Comparison of ENCODE assay signal across 9 cellular contexts in genomic region chr10:11782793-11783557, GRCh38. TPM values are rescaled to one million over a fixed set of nuclear protein-coding genes. Genes with fewer than 3 reads are reported as not detected.
DNase-seq lines count a peak whose midpoint lies in the region; ATAC-seq and TF ChIP-seq lines count a peak whose summit lies in the region.
"Had no signal": no experiment of that assay in that cellular context is flagged by ENCODE, and none has a peak within 500 bp of the region (broad histone marks: within the 10 kb centered on the region; RNA-seq: fewer than 3 reads in every experiment).

No MANE protein-coding gene starts in this region.

- no peak for DNase-seq in activated CD8-positive, alpha-beta memory T cell treated with anti-CD3 and anti-CD28 coated beads, Interleukin-2, amount 10 ng/mL, durations not matched to agents 7 days and 5 days
- DNase-seq in activated CD8-positive, alpha-beta memory T cell treated with anti-CD3 and anti-CD28 coated beads, Interleukin-2, amount 50 U/mL, for 4 hours, result no peak
- DNase-seq in NCI-H526 treated with DMSO at 0.1 percent for 48 hours (lab: John Stamatoyannopoulos, UW) (peak; percentile 30), breast epithelium (ENCODE audit: low spot score in 2 of 2) (no peak), left lung (no peak), uterus (no peak)
- DNase-seq in stimulated activated CD4-positive, alpha-beta T cell treated with anti-CD3 and anti-CD28 coated beads, Interleukin-4, amount 100 ng/mL, for 24 hours, result no peak

- H3K4me1 ChIP-seq in HEK293 (ENCODE audit: control insufficient read depth, insufficient read depth, low read length) (no peaks in the 10 kb centered on the region), breast epithelium (no peaks in the 10 kb centered on the region), left lung (no peaks in the 10 kb centered on the region), uterus (no peaks in the 10 kb centered on the region)

- peaks cover 4% of the 10 kb centered on the region for H3K4me1 Mint-ChIP-seq in activated CD8-positive, alpha-beta memory T cell treated with anti-CD3 and anti-CD28 coated beads, Interleukin-2, amount 10 ng/mL, durations not matched to agents 7 days and 5 days

- TF ChIP-seq CTCF in HEK293 (tag by site-specific recombination; IDR thresholded peaks at IDR 0.05) (peak; percentile 41), breast epithelium (IDR thresholded peaks at IDR 0.05) (peak; percentile 53 to 69 (median 60)), left lung (IDR thresholded peaks at IDR 0.05) (peak; percentile 36 to 72), uterus (IDR thresholded peaks at IDR 0.05) (peak; percentile 49 to 62 (median 56))

- no peak overlapping the region for H3K4me3 ChIP-seq in HEK293 (ENCODE audit: low read depth, low read length)
- no peak overlapping the region for H3K4me3 ChIP-seq in breast epithelium
- H3K4me3 ChIP-seq in left lung, result no peak overlapping the region
- H3K4me3 ChIP-seq in uterus, result no peak overlapping the region

- POLR2A ChIA-PET in HEK293 (lab: Yijun Ruan, JAX), result interaction anchor here (0.6 kb wide), 1 partner anchor 203 kb away, joined by 4 read pairs; no protein-coding TSS in a partner anchor

- CTCF ChIA-PET in activated CD8-positive, alpha-beta memory T cell treated with anti-CD3 and anti-CD28 coated beads, Interleukin-2, amount 10 ng/mL, durations not matched to agents 7 days and 5 days (lab: Charles Lee), result interaction anchor here (0.7 to 3.3 kb wide), 18 partner anchors 9 to 347 kb away, joined by 3 to 25 read pairs (median 3); no protein-coding TSS in a partner anchor
- CTCF ChIA-PET in HEK293 (lab: Yijun Ruan, JAX), result interaction anchor here (0.6 to 4.2 kb wide), 26 partner anchors 9 to 1118 kb away, joined by 3 to 44 read pairs (median 4); no protein-coding TSS in a partner anchor

- H3K27ac ChIP-seq in HEK293 (ENCODE audit: extremely low read depth, low read depth, low read length) (no peak overlapping the region), breast epithelium (no peak overlapping the region), left lung (no peak overlapping the region), uterus (no peak overlapping the region)

- H3K9me3 ChIP-seq in HEK293 (ENCODE audit: control insufficient read depth, insufficient read depth, low read depth, low read length), result no peaks in the 10 kb centered on the region
- H3K9me3 ChIP-seq in breast epithelium, result no peaks in the 10 kb centered on the region
- no peaks in the 10 kb centered on the region for H3K9me3 ChIP-seq in left lung
- no peaks in the 10 kb centered on the region for H3K9me3 ChIP-seq in uterus

- TF ChIP-seq POLR2A in breast epithelium (IDR thresholded peaks at IDR 0.05) (no peak), uterus (IDR thresholded peaks at IDR 0.05) (no peak)

- H3K36me3 ChIP-seq in HEK293 (ENCODE audit: control insufficient read depth in 2 of 2, insufficient read depth in 1 of 2, low read length in 2 of 2) (no peaks in the 10 kb centered on the region), breast epithelium (no peaks in the 10 kb centered on the region), left lung (no peaks in the 10 kb centered on the region), uterus (no peaks in the 10 kb centered on the region)

- H3K27me3 ChIP-seq in breast epithelium, result no peaks in the 10 kb centered on the region
- no peaks in the 10 kb centered on the region for H3K27me3 ChIP-seq in left lung
- H3K27me3 ChIP-seq in uterus, result no peaks in the 10 kb centered on the region

- no peak overlapping the region for H3K4me3 Mint-ChIP-seq in activated CD8-positive, alpha-beta memory T cell treated with anti-CD3 and anti-CD28 coated beads, Interleukin-2, amount 10 ng/mL, durations not matched to agents 7 days and 5 days
- H3K4me3 Mint-ChIP-seq: dendritic cell treated with granulocyte-macrophage colony-stimulating factor and Interleukin-4, amounts not matched to agents 40 ng/mL and 50 ng/mL, for 4 days had no signal

- H3K36me3 Mint-ChIP-seq in activated CD8-positive, alpha-beta memory T cell treated with anti-CD3 and anti-CD28 coated beads, Interleukin-2, amount 10 ng/mL, durations not matched to agents 7 days and 5 days, result no peaks in the 10 kb centered on the region

- H3K27ac Mint-ChIP-seq in activated CD8-positive, alpha-beta memory T cell treated with anti-CD3 and anti-CD28 coated beads, Interleukin-2, amount 10 ng/mL, durations not matched to agents 7 days and 5 days, result no peak overlapping the region
- H3K27ac Mint-ChIP-seq: dendritic cell treated with granulocyte-macrophage colony-stimulating factor and Interleukin-4, amounts not matched to agents 40 ng/mL and 50 ng/mL, for 4 days had no signal

- ATAC-seq in activated CD8-positive, alpha-beta memory T cell treated with anti-CD3 and anti-CD28 coated beads, Interleukin-2, amount 10 ng/mL, durations not matched to agents 7 days and 5 days, result peak; percentile 60
- peak; percentile 89 for ATAC-seq in left lung

- peaks cover 27% of the 10 kb centered on the region for H3K27me3 Mint-ChIP-seq in activated CD8-positive, alpha-beta memory T cell treated with anti-CD3 and anti-CD28 coated beads, Interleukin-2, amount 10 ng/mL, durations not matched to agents 7 days and 5 days

- intact Hi-C loops in breast epithelium (cut with DNase I; ENCODE audit: low total_unique reads) (no loop called here), left lung (cut with DNase I) (no loop called here), uterus (cut with DNase I; ENCODE audit: low total_unique reads) (no loop called here)

- H3K9me3 Mint-ChIP-seq in activated CD8-positive, alpha-beta memory T cell treated with anti-CD3 and anti-CD28 coated beads, Interleukin-2, amount 10 ng/mL, durations not matched to agents 7 days and 5 days (ENCODE audit: low read depth), result no peaks in the 10 kb centered on the region
- H3K9me3 Mint-ChIP-seq: dendritic cell treated with granulocyte-macrophage colony-stimulating factor and Interleukin-4, amounts not matched to agents 40 ng/mL and 50 ng/mL, for 4 days had no signal

TF ChIP-seq in HEK293, 187 proteins besides CTCF, POLR2A, EP300 and RAD21:
- TF ChIP-seq KLF10 (tag by site-specific recombination; IDR thresholded peaks at IDR 0.05) (no peak), ZNF664 (tag by site-specific recombination; IDR thresholded peaks at IDR 0.05) (peak; percentile 46; the same call in 1 of the 2 replicates), ZNF121 (tag by site-specific recombination; IDR thresholded peaks at IDR 0.05) (no peak), PRDM4 (tag by site-specific recombination; IDR thresholded peaks at IDR 0.05) (0 out of 2 replicates have a peak, but pooled peaks have one; percentile 9), ZNF654 (tag by site-specific recombination; IDR thresholded peaks at IDR 0.05; ENCODE audit: low read depth) (peak; percentile 80), ZSCAN18 (tag by site-specific recombination; IDR thresholded peaks at IDR 0.05) (no peak), SCRT2 (tag by site-specific recombination; IDR thresholded peaks at IDR 0.05) (0 out of 2 replicates have a peak, but pooled peaks have one; percentile 29)

RNA-seq across cellular contexts. Expression of gene PROSER2, which starts 40.2 kb away (rescaled TPM):
- total RNA-seq in activated CD8-positive, alpha-beta memory T cell treated with anti-CD3 and anti-CD28 coated beads, Interleukin-2, amount 10 ng/mL, durations not matched to agents 7 days and 5 days, result under 1 TPM; 0.23 TPM
- total RNA-seq in breast epithelium (1 to 10 TPM; 2.9 to 9.5 (median 8.5) TPM), left lung (10 to 100 TPM; 12.8 to 14.8 TPM), uterus (10 to 100 TPM in 1 of 4 donors, 1 to 10 TPM in 3; 2.1 to 25.6 (median 6.5) TPM)

RNA-seq across cellular contexts. Expression of gene ECHDC3, which starts 40.8 kb away (rescaled TPM):
- under 1 TPM in 1 of 2 experiments, not detected in 1; 0.16 TPM for total RNA-seq in activated CD8-positive, alpha-beta memory T cell treated with anti-CD3 and anti-CD28 coated beads, Interleukin-2, amount 10 ng/mL, durations not matched to agents 7 days and 5 days
- total RNA-seq in breast epithelium (100 to 1,000 TPM in 2 of 3 donors, 10 to 100 TPM in 1; 62.6 to 256 (median 132) TPM), left lung (10 to 100 TPM; 24.9 to 32.6 TPM), uterus (10 to 100 TPM in 3 of 4 donors, 1 to 10 TPM in 1; 7.9 to 26.9 (median 14.1) TPM)

Comparison
In these comparisons a context has a peak if more than half of its experiments do, and no peak if none do; other contexts are left out.
1. RNA of gene ECHDC3, which starts 40.8 kb away (total RNA-seq): 62.6 to 256 TPM in breast epithelium, 24.9 to 32.6 TPM in left lung and 7.9 to 26.9 TPM in uterus; 0.16 TPM in activated CD8-positive, alpha-beta memory T cell treated with anti-CD3 and anti-CD28 coated beads, Interleukin-2, amount 10 ng/mL, durations not matched to agents 7 days and 5 days; every median in the first group is over 4 times any median in the second.
2. Peak in every context shown above with its lines, with median percentiles within 50 percentile points of each other: CTCF ChIP-seq.